22 cellular contexts compared by ENCODE assay signal in genomic region chr2:195117036-195117435, GRCh38.
"Had no signal": no experiment of that assay in that cellular context is flagged by ENCODE, and none has a peak within 500 bp of the region (broad histone marks: within the 10 kb centered on the region; RNA-seq: fewer than 3 reads in every experiment).

No MANE protein-coding gene starts in this region.

- H3K4me1 ChIP-seq: colonic mucosa, esophagus squamous epithelium, gastrocnemius medialis, heart right ventricle, left lung, lower lobe of right lung had no signal

- H3K27ac ChIP-seq: colonic mucosa, epithelial cell of prostate, esophagus squamous epithelium, gastrocnemius medialis, heart right ventricle, left lung, lower lobe of right lung had no signal

- H3K9me3 ChIP-seq: colonic mucosa, esophagus squamous epithelium, gastrocnemius medialis, lower lobe of right lung, mucosa of descending colon had no signal

- DNase-seq: colonic mucosa; cortex of kidney; effector CD8-positive, alpha-beta T cell; effector memory CD8-positive, alpha-beta T cell; endodermal cell; erythroblast; esophagus squamous epithelium; foreskin fibroblast; foreskin melanocyte; gastrocnemius medialis; glutamatergic neuron; head of caudate nucleus; heart right ventricle; hippocampal formation; left cardiac atrium; left lung; left ventricle myocardium superior; lower lobe of right lung; mesenchymal stem cell; mucosa of descending colon; naive B cell had no signal

- H3K36me3 ChIP-seq: colonic mucosa, esophagus squamous epithelium, gastrocnemius medialis, heart right ventricle, left lung, lower lobe of right lung had no signal

- H3K27me3 ChIP-seq: colonic mucosa, esophagus squamous epithelium, gastrocnemius medialis, heart right ventricle, left lung had no signal

- H3K4me3 ChIP-seq: colonic mucosa, esophagus squamous epithelium, gastrocnemius medialis, heart right ventricle, left lung, lower lobe of right lung, mucosa of descending colon had no signal
